In the genomic region with DNA sequence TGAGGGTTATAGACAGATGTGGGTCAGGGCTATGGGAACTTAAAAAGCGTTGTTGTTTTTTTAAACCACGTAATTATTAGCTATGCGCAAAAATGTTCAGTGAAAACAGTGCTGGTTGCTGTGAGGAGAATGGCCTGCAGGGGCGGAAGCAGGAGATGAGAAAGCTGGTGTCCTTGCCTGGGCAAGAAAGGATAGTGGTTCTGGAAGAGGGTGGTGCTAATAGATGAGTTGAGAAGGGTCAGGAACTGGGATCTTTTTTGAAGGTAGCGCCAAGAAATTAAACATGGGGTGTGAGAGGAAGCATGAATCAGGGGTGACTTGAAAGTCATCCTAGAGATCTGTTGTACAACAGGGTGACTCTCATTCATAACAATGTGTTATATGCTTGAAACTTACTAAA, we compare ENCODE assay signal across 9 cellular contexts.
DNase-seq lines count a peak whose midpoint lies in the region; ATAC-seq and TF ChIP-seq lines count a peak whose summit lies in the region.
"Had no signal": no experiment of that assay in that cellular context is flagged by ENCODE, and none has a peak within 500 bp of the region (broad histone marks: within the 10 kb centered on the region; RNA-seq: fewer than 3 reads in every experiment).

No MANE protein-coding gene starts in this region.

- ATAC-seq in SK-N-SH treated with all-trans-retinoic acid at 6 μM for 48 hours (peak; percentile 32), GM18519 (IDR thresholded peaks at IDR 0.05; ENCODE audit: low FRiP score, unreplicated experiment) (no peak), HG02981 (IDR thresholded peaks at IDR 0.05; ENCODE audit: unreplicated experiment) (no peak), HG03139 (IDR thresholded peaks at IDR 0.05; ENCODE audit: unreplicated experiment) (no peak), GM18498 (IDR thresholded peaks at IDR 0.05; ENCODE audit: unreplicated experiment) (no peak)

- DNase-seq in AG09309 (ENCODE audit: low read depth) (no peak), fibroblast of pulmonary artery (ENCODE audit: low read depth) (no peak)
- DNase-seq: activated CD4-positive, CD25-positive, alpha-beta regulatory T cell treated with anti-CD3 and anti-CD28 coated beads, Interleukin-2, amount 50 U/mL, for 72 hours had no signal

- no peak overlapping the region for H3K4me3 ChIP-seq in AG09309 (ENCODE audit: control insufficient read depth, low read depth, low read length)
- H3K4me3 ChIP-seq in fibroblast of pulmonary artery (replicated peaks; ENCODE audit: low read depth, low read length) = no peak overlapping the region

- TF ChIP-seq POLR2A in GM18526 (IDR thresholded peaks at IDR 0.05; ENCODE audit: extremely low read depth, insufficient read length) = peak; percentile 1

- peak; percentile 65 for TF ChIP-seq CTCF in AG09309 (IDR thresholded peaks at IDR 0.05; ENCODE audit: control insufficient read depth, insufficient read depth, low read depth, low read length, missing control alignments)
- peak; percentile 54 for TF ChIP-seq CTCF in fibroblast of pulmonary artery (IDR thresholded peaks at IDR 0.05; ENCODE audit: low read length, missing control alignments)

TF ChIP-seq in SK-N-SH treated with all-trans-retinoic acid at 6 μM for 48 hours, 23 proteins besides CTCF, POLR2A, EP300 and RAD21:
- TF ChIP-seq, protein P1, sequence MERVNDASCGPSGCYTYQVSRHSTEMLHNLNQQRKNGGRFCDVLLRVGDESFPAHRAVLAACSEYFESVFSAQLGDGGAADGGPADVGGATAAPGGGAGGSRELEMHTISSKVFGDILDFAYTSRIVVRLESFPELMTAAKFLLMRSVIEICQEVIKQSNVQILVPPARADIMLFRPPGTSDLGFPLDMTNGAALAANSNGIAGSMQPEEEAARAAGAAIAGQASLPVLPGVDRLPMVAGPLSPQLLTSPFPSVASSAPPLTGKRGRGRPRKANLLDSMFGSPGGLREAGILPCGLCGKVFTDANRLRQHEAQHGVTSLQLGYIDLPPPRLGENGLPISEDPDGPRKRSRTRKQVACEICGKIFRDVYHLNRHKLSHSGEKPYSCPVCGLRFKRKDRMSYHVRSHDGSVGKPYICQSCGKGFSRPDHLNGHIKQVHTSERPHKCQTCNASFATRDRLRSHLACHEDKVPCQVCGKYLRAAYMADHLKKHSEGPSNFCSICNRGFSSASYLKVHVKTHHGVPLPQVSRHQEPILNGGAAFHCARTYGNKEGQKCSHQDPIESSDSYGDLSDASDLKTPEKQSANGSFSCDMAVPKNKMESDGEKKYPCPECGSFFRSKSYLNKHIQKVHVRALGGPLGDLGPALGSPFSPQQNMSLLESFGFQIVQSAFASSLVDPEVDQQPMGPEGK (CRISPR knock-in tag; IDR thresholded peaks at IDR 0.05; ENCODE audit: borderline replicate concordance) = no peak
- TF ChIP-seq, protein P2, sequence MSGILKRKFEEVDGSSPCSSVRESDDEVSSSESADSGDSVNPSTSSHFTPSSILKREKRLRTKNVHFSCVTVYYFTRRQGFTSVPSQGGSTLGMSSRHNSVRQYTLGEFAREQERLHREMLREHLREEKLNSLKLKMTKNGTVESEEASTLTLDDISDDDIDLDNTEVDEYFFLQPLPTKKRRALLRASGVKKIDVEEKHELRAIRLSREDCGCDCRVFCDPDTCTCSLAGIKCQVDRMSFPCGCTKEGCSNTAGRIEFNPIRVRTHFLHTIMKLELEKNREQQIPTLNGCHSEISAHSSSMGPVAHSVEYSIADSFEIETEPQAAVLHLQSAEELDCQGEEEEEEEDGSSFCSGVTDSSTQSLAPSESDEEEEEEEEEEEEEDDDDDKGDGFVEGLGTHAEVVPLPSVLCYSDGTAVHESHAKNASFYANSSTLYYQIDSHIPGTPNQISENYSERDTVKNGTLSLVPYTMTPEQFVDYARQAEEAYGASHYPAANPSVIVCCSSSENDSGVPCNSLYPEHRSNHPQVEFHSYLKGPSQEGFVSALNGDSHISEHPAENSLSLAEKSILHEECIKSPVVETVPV (CRISPR knock-in tag; IDR thresholded peaks at IDR 0.05) = no peak
- TF ChIP-seq BACH2 (CRISPR knock-in tag; IDR thresholded peaks at IDR 0.05; ENCODE audit: borderline replicate concordance) (no peak), ZNF70 (CRISPR knock-in tag; IDR thresholded peaks at IDR 0.05) (no peak), OSR1 (CRISPR knock-in tag; IDR thresholded peaks at IDR 0.05) (no peak), ZNF565 (CRISPR knock-in tag; conservative IDR thresholded peaks at IDR 0.05; ENCODE audit: low read depth) (no peak)
- TF ChIP-seq, protein P3, sequence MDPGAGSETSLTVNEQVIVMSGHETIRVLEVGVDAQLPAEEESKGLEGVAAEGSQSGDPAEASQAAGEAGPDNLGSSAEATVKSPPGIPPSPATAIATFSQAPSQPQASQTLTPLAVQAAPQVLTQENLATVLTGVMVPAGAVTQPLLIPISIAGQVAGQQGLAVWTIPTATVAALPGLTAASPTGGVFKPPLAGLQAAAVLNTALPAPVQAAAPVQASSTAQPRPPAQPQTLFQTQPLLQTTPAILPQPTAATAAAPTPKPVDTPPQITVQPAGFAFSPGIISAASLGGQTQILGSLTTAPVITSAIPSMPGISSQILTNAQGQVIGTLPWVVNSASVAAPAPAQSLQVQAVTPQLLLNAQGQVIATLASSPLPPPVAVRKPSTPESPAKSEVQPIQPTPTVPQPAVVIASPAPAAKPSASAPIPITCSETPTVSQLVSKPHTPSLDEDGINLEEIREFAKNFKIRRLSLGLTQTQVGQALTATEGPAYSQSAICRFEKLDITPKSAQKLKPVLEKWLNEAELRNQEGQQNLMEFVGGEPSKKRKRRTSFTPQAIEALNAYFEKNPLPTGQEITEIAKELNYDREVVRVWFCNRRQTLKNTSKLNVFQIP (CRISPR knock-in tag; IDR thresholded peaks at IDR 0.05; ENCODE audit: borderline replicate concordance, low read depth) = no peak
- TF ChIP-seq, protein P4, sequence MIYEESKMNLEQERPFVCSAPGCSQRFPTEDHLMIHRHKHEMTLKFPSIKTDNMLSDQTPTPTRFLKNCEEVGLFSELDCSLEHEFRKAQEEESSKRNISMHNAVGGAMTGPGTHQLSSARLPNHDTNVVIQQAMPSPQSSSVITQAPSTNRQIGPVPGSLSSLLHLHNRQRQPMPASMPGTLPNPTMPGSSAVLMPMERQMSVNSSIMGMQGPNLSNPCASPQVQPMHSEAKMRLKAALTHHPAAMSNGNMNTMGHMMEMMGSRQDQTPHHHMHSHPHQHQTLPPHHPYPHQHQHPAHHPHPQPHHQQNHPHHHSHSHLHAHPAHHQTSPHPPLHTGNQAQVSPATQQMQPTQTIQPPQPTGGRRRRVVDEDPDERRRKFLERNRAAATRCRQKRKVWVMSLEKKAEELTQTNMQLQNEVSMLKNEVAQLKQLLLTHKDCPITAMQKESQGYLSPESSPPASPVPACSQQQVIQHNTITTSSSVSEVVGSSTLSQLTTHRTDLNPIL (CRISPR knock-in tag; IDR thresholded peaks at IDR 0.05; ENCODE audit: low read depth) = no peak
